In the genomic region with DNA sequence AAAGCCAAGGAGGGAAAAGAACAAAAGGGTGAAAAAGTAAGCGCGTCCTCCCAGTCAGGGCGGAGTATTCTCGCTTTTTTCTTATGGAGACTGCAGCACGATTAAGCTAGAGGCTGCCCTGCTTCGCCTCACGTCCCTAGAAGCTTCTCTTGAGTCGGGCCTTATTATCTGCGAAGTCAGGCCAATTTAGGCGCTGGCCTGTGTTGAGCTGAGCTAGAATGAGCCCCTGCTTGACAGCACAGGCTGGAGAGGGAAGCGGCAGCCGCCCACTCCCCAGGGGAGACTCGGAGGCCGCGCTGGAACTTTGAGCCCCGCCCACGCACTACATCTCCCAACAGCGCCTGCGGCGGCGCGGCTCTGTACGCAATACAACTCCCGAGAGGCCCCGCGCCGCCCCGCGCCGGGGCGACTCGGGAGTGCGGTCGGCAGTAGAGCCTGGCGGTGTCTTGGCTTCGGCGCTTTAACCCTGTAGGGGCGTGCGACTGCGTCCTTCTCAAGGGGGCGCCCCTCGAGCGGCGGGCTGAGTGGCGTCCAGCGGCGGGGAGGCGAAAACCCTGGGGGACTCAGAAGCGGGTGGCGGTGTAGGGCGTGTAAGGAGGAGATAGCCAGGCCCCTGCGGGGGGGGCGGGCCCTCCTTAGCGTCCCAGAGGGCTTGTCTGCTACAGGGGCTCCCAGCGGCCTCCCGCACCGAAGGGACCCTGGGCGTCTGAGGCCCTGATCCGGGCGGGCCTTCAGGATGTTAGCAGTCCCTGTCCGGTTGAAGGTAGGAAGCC, we compare ENCODE assay signal across 1 cellular context.
TF ChIP-seq lines count a peak whose summit lies in the region.

No MANE protein-coding gene starts in this region.

TF ChIP-seq in HepG2, 621 proteins besides CTCF, POLR2A, EP300 and RAD21 (continued from another document and continues in another):
- TF ChIP-seq, protein P1, sequence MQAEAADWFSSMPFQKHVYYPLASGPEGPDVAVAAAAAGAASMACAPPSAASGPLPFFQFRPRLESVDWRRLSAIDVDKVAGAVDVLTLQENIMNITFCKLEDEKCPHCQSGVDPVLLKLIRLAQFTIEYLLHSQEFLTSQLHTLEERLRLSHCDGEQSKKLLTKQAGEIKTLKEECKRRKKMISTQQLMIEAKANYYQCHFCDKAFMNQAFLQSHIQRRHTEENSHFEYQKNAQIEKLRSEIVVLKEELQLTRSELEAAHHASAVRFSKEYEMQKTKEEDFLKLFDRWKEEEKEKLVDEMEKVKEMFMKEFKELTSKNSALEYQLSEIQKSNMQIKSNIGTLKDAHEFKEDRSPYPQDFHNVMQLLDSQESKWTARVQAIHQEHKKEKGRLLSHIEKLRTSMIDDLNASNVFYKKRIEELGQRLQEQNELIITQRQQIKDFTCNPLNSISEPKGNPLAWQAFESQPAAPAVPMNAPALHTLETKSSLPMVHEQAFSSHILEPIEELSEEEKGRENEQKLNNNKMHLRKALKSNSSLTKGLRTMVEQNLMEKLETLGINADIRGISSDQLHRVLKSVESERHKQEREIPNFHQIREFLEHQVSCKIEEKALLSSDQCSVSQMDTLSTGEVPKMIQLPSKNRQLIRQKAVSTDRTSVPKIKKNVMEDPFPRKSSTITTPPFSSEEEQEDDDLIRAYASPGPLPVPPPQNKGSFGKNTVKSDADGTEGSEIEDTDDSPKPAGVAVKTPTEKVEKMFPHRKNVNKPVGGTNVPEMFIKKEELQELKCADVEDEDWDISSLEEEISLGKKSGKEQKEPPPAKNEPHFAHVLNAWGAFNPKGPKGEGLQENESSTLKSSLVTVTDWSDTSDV (CRISPR knock-in tag; IDR thresholded peaks at IDR 0.05), result 0 out of 2 replicates have a peak, but pooled peaks have one; percentile 58
- TF ChIP-seq WIZ (CRISPR knock-in tag; IDR thresholded peaks at IDR 0.05), result no peak; the same call in 1 of the 2 replicates
- TF ChIP-seq ZFAT (CRISPR knock-in tag; conservative IDR thresholded peaks at IDR 0.05), result no peak
- TF ChIP-seq CENPT (CRISPR knock-in tag; IDR thresholded peaks at IDR 0.05; ENCODE audit: low read depth), result peak; percentile 76; the same call in 1 of the 2 replicates
- TF ChIP-seq, protein P2, sequence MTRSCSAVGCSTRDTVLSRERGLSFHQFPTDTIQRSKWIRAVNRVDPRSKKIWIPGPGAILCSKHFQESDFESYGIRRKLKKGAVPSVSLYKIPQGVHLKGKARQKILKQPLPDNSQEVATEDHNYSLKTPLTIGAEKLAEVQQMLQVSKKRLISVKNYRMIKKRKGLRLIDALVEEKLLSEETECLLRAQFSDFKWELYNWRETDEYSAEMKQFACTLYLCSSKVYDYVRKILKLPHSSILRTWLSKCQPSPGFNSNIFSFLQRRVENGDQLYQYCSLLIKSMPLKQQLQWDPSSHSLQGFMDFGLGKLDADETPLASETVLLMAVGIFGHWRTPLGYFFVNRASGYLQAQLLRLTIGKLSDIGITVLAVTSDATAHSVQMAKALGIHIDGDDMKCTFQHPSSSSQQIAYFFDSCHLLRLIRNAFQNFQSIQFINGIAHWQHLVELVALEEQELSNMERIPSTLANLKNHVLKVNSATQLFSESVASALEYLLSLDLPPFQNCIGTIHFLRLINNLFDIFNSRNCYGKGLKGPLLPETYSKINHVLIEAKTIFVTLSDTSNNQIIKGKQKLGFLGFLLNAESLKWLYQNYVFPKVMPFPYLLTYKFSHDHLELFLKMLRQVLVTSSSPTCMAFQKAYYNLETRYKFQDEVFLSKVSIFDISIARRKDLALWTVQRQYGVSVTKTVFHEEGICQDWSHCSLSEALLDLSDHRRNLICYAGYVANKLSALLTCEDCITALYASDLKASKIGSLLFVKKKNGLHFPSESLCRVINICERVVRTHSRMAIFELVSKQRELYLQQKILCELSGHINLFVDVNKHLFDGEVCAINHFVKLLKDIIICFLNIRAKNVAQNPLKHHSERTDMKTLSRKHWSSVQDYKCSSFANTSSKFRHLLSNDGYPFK (CRISPR knock-in tag; IDR thresholded peaks at IDR 0.05; ENCODE audit: borderline replicate concordance), result 0 out of 2 replicates have a peak, but pooled peaks have one; percentile 39
- peak; percentile 85 for TF ChIP-seq TARDBP (CRISPR knock-in tag; IDR thresholded peaks at IDR 0.05)
- TF ChIP-seq GTF3A (CRISPR knock-in tag; conservative IDR thresholded peaks at IDR 0.05), result no peak; the same call in 1 of the 2 replicates
- TF ChIP-seq, protein P3, sequence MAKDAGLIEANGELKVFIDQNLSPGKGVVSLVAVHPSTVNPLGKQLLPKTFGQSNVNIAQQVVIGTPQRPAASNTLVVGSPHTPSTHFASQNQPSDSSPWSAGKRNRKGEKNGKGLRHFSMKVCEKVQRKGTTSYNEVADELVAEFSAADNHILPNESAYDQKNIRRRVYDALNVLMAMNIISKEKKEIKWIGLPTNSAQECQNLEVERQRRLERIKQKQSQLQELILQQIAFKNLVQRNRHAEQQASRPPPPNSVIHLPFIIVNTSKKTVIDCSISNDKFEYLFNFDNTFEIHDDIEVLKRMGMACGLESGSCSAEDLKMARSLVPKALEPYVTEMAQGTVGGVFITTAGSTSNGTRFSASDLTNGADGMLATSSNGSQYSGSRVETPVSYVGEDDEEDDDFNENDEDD (CRISPR knock-in tag; IDR thresholded peaks at IDR 0.05; ENCODE audit: borderline replicate concordance), result peak; percentile 72; the same call in 1 of the 2 replicates
- TF ChIP-seq, protein P4, sequence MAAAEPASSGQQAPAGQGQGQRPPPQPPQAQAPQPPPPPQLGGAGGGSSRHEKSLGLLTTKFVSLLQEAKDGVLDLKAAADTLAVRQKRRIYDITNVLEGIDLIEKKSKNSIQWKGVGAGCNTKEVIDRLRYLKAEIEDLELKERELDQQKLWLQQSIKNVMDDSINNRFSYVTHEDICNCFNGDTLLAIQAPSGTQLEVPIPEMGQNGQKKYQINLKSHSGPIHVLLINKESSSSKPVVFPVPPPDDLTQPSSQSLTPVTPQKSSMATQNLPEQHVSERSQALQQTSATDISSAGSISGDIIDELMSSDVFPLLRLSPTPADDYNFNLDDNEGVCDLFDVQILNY (CRISPR knock-in tag; conservative IDR thresholded peaks at IDR 0.05), result no peak
- no peak for TF ChIP-seq ATM (IDR thresholded peaks at IDR 0.05; ENCODE audit: borderline replicate concordance)
- peak; percentile 29 for TF ChIP-seq ZNF331 (CRISPR knock-in tag; IDR thresholded peaks at IDR 0.05)
- TF ChIP-seq, protein P5, sequence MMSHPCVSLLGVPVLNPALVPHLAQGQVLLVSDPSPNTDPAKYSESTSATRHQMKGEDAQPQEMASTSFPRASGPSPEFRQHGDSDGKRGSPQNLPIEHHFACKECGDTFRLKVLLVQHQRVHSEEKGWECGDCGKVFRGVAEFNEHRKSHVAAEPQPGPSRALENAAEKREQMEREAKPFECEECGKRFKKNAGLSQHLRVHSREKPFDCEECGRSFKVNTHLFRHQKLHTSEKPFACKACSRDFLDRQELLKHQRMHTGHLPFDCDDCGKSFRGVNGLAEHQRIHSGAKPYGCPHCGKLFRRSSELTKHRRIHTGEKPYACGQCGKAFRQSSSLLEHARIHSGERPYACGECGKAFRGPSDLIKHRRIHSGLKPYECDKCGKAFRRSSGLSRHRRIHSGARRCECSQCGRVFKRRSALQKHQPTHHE (CRISPR knock-in tag; IDR thresholded peaks at IDR 0.05; ENCODE audit: borderline replicate concordance), result no peak
- no peak for TF ChIP-seq NR2F1 (CRISPR knock-in tag; IDR thresholded peaks at IDR 0.05)
- peak; percentile 44; the same call in 1 of the 2 replicates for TF ChIP-seq MEIS1 (CRISPR knock-in tag; IDR thresholded peaks at IDR 0.05; ENCODE audit: borderline replicate concordance)
- no peak for TF ChIP-seq ZNF530 (CRISPR knock-in tag; IDR thresholded peaks at IDR 0.05; ENCODE audit: low read depth)
- TF ChIP-seq ZNF652 (CRISPR knock-in tag; IDR thresholded peaks at IDR 0.05; ENCODE audit: borderline replicate concordance, low read depth), result peak; percentile 95
- no peak for TF ChIP-seq FOXJ3 (CRISPR knock-in tag; IDR thresholded peaks at IDR 0.05; ENCODE audit: borderline replicate concordance)
- 0 out of 2 replicates have a peak, but pooled peaks have one; percentile 29 for TF ChIP-seq ZNF34 (CRISPR knock-in tag; IDR thresholded peaks at IDR 0.05; ENCODE audit: borderline replicate concordance)
- TF ChIP-seq, protein P6, sequence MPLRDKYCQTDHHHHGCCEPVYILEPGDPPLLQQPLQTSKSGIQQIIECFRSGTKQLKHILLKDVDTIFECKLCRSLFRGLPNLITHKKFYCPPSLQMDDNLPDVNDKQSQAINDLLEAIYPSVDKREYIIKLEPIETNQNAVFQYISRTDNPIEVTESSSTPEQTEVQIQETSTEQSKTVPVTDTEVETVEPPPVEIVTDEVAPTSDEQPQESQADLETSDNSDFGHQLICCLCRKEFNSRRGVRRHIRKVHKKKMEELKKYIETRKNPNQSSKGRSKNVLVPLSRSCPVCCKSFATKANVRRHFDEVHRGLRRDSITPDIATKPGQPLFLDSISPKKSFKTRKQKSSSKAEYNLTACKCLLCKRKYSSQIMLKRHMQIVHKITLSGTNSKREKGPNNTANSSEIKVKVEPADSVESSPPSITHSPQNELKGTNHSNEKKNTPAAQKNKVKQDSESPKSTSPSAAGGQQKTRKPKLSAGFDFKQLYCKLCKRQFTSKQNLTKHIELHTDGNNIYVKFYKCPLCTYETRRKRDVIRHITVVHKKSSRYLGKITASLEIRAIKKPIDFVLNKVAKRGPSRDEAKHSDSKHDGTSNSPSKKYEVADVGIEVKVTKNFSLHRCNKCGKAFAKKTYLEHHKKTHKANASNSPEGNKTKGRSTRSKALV (CRISPR knock-in tag; IDR thresholded peaks at IDR 0.05), result peak; percentile 23; the same call in 1 of the 2 replicates
- TF ChIP-seq ZNF883 (CRISPR knock-in tag; IDR thresholded peaks at IDR 0.05; ENCODE audit: not compliant biosample characterization), result peak; percentile 51
- TF ChIP-seq NCOA5 (CRISPR knock-in tag; IDR thresholded peaks at IDR 0.05), result no peak
- TF ChIP-seq, protein P7, sequence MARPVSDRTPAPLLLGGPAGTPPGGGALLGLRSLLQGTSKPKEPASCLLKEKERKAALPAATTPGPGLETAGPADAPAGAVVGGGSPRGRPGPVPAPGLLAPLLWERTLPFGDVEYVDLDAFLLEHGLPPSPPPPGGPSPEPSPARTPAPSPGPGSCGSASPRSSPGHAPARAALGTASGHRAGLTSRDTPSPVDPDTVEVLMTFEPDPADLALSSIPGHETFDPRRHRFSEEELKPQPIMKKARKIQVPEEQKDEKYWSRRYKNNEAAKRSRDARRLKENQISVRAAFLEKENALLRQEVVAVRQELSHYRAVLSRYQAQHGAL (CRISPR knock-in tag; IDR thresholded peaks at IDR 0.05; ENCODE audit: not compliant biosample characterization), result peak; percentile 21
- no peak for TF ChIP-seq CC2D1A (CRISPR knock-in tag; IDR thresholded peaks at IDR 0.05)
- TF ChIP-seq ZNF354B (CRISPR knock-in tag; IDR thresholded peaks at IDR 0.05), result peak; percentile 62; the same call in 1 of the 2 replicates
- TF ChIP-seq, protein P8, sequence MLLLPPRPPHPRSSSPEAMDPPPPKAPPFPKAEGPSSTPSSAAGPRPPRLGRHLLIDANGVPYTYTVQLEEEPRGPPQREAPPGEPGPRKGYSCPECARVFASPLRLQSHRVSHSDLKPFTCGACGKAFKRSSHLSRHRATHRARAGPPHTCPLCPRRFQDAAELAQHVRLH (CRISPR knock-in tag; IDR thresholded peaks at IDR 0.05; ENCODE audit: borderline replicate concordance, low read depth), result peak; percentile 75; the same call in 1 of the 2 replicates
- TF ChIP-seq ZNF329 (CRISPR knock-in tag; IDR thresholded peaks at IDR 0.05; ENCODE audit: low read depth), result peak; percentile 67; the same call in 1 of the 2 replicates
- TF ChIP-seq DPF2 (CRISPR knock-in tag; IDR thresholded peaks at IDR 0.05; ENCODE audit: borderline replicate concordance, low read depth), result 0 out of 2 replicates have a peak, but pooled peaks have one; percentile 36
- TF ChIP-seq, protein P9, sequence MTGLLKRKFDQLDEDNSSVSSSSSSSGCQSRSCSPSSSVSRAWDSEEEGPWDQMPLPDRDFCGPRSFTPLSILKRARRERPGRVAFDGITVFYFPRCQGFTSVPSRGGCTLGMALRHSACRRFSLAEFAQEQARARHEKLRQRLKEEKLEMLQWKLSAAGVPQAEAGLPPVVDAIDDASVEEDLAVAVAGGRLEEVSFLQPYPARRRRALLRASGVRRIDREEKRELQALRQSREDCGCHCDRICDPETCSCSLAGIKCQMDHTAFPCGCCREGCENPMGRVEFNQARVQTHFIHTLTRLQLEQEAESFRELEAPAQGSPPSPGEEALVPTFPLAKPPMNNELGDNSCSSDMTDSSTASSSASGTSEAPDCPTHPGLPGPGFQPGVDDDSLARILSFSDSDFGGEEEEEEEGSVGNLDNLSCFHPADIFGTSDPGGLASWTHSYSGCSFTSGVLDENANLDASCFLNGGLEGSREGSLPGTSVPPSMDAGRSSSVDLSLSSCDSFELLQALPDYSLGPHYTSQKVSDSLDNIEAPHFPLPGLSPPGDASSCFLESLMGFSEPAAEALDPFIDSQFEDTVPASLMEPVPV (CRISPR knock-in tag; IDR thresholded peaks at IDR 0.05), result peak; percentile 66; the same call in 1 of the 2 replicates
- peak; percentile 76 for TF ChIP-seq SUZ12 (IDR thresholded peaks at IDR 0.05; ENCODE audit: low read depth, low read length)
- TF ChIP-seq, protein P10, sequence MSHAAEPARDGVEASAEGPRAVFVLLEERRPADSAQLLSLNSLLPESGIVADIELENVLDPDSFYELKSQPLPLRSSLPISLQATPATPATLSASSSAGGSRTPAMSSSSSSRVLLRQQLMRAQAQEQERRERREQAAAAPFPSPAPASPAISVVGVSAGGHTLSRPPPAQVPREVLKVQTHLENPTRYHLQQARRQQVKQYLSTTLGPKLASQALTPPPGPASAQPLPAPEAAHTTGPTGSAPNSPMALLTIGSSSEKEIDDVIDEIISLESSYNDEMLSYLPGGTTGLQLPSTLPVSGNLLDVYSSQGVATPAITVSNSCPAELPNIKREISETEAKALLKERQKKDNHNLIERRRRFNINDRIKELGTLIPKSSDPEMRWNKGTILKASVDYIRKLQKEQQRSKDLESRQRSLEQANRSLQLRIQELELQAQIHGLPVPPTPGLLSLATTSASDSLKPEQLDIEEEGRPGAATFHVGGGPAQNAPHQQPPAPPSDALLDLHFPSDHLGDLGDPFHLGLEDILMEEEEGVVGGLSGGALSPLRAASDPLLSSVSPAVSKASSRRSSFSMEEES (CRISPR knock-in tag; IDR thresholded peaks at IDR 0.05), result 0 out of 2 replicates have a peak, but pooled peaks have one; percentile 34
- TF ChIP-seq ZZZ3 (CRISPR knock-in tag; IDR thresholded peaks at IDR 0.05; ENCODE audit: borderline replicate concordance), result 0 out of 2 replicates have a peak, but pooled peaks have one; percentile 43
- no peak for TF ChIP-seq HOXA9 (CRISPR knock-in tag; IDR thresholded peaks at IDR 0.05; ENCODE audit: borderline replicate concordance)
- peak; percentile 44 for TF ChIP-seq ZNF546 (CRISPR knock-in tag; conservative IDR thresholded peaks at IDR 0.05)
- no peak for TF ChIP-seq ZNF747 (CRISPR knock-in tag; IDR thresholded peaks at IDR 0.05; ENCODE audit: borderline replicate concordance)
- TF ChIP-seq ZC3H13 (CRISPR knock-in tag; IDR thresholded peaks at IDR 0.05), result peak; percentile 81
- TF ChIP-seq ATF7 (IDR thresholded peaks at IDR 0.05), result no peak
- 0 out of 2 replicates have a peak, but pooled peaks have one; percentile 74 for TF ChIP-seq ATF7 (CRISPR knock-in tag; IDR thresholded peaks at IDR 0.05)
- TF ChIP-seq, protein P11, sequence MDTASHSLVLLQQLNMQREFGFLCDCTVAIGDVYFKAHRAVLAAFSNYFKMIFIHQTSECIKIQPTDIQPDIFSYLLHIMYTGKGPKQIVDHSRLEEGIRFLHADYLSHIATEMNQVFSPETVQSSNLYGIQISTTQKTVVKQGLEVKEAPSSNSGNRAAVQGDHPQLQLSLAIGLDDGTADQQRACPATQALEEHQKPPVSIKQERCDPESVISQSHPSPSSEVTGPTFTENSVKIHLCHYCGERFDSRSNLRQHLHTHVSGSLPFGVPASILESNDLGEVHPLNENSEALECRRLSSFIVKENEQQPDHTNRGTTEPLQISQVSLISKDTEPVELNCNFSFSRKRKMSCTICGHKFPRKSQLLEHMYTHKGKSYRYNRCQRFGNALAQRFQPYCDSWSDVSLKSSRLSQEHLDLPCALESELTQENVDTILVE (CRISPR knock-in tag; IDR thresholded peaks at IDR 0.05), result peak; percentile 95
